In the genomic region with DNA sequence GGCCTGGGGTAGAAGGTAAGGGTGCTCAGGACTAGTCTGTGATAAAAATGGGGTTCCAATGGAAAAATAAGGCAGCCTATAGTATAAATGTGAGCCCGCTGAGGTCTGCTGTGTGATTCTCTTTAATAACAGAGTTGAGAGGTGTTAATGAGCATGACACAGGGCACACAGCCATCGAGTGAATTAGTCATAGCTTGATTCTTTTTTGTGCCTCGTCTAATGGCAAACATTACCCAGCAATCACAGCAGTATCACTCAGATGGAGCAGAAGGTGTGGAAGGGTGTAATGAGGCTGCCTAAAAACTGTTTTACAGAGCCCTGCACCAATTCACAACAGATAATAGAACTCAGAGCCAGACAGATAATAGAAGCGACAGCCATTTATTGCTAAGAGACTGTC, we compare ENCODE assay signal across 20 cellular contexts.
"Had no signal": no experiment of that assay in that cellular context is flagged by ENCODE, and none has a peak within 500 bp of the region (broad histone marks: within the 10 kb centered on the region; RNA-seq: fewer than 3 reads in every experiment).

No MANE protein-coding gene starts in this region.

- H2AFZ ChIP-seq: hepatocyte had no signal

- DNase-seq: activated CD4-positive, alpha-beta T cell treated with anti-CD3 and anti-CD28 coated beads, Interleukin-2, amount 10 ng/mL, durations not matched to agents 7 days and 5 days; activated CD8-positive, alpha-beta memory T cell treated with anti-CD3 and anti-CD28 coated beads, Interleukin-2, amount 50 U/mL, for 48 hours; activated gamma-delta T cell; activated T-cell treated with anti-CD3 and anti-CD28 coated beads, Interleukin-2, amount 50 U/mL, for 48 hours; dermis blood vessel endothelial cell; effector memory CD8-positive, alpha-beta T cell; foreskin fibroblast; natural killer cell; pancreas; sigmoid colon; stimulated activated CD4-positive, alpha-beta T cell treated with anti-CD3 and anti-CD28 coated beads, Interleukin-4, amount 100 ng/mL, for 4 hours; T1000; upper lobe of left lung had no signal

- ATAC-seq: effector memory CD8-positive, alpha-beta T cell; left lobe of liver; natural killer cell; stimulated activated memory B cell treated with anti-CD40 and anti-IgM and Interleukin-4, amounts not matched to agents 10 μg/mL and 1 μg/mL and 100 μg/mL, for 72 hours had no signal

- H3K9me3 ChIP-seq: neutrophil, pancreas, sigmoid colon, thoracic aorta, upper lobe of left lung had no signal

- H3K27ac ChIP-seq: cardiac muscle cell, hepatocyte, neutrophil, pancreas, sigmoid colon, thoracic aorta, upper lobe of left lung had no signal

- H3K36me3 ChIP-seq: cardiac muscle cell, neutrophil, pancreas, sigmoid colon, thoracic aorta, upper lobe of left lung had no signal

- H3K27me3 ChIP-seq: cardiac muscle cell, hepatocyte, neutrophil, pancreas, sigmoid colon, upper lobe of left lung had no signal

- H3K4me1 ChIP-seq: pancreas, sigmoid colon, upper lobe of left lung had no signal

- H3K79me2 ChIP-seq: hepatocyte had no signal

- H3K4me3 ChIP-seq: cardiac muscle cell, hepatocyte, lung, pancreas, sigmoid colon, thoracic aorta, upper lobe of left lung had no signal

- H3K4me2 ChIP-seq: hepatocyte had no signal
